ENCODE assay signal across 15 cellular contexts in genomic region chr1:23198373-23198772, GRCh38. TPM values are rescaled to one million over a fixed set of nuclear protein-coding genes. Genes with fewer than 3 reads are reported as not detected.
A peak's percentile ranks its signal among the peaks of the same experiment; 100 is the strongest.
DNase-seq lines count a peak whose midpoint lies in the region; ATAC-seq and TF ChIP-seq lines count a peak whose summit lies in the region.
"Had no signal": no experiment of that assay in that cellular context is flagged by ENCODE, and none has a peak within 500 bp of the region (broad histone marks: within the 10 kb centered on the region; RNA-seq: fewer than 3 reads in every experiment).

No MANE protein-coding gene starts in this region.

- no peaks in the 10 kb centered on the region for H3K9me3 Mint-ChIP-seq in chondrocyte (ENCODE audit: low read depth)
- H3K9me3 Mint-ChIP-seq in immature natural killer cell = no peaks in the 10 kb centered on the region
- H3K9me3 Mint-ChIP-seq: activated naive CD4-positive, alpha-beta T cell treated with anti-CD3 and anti-CD28 coated beads for 36 hours; neural crest cell had no signal

- H3K4me1 Mint-ChIP-seq in chondrocyte (ENCODE audit: low read depth) (peaks cover 57% of the 10 kb centered on the region), immature natural killer cell (no peaks in the 10 kb centered on the region)

- in situ Hi-C loops in HAP-1 (cut with MboI; ENCODE audit: low sequenced_read_pairs) = no loop called here

- no peak overlapping the region for H3K4me3 Mint-ChIP-seq in chondrocyte (ENCODE audit: unreplicated experiment)
- H3K4me3 Mint-ChIP-seq in immature natural killer cell = no peak overlapping the region
- H3K4me3 Mint-ChIP-seq: activated naive CD4-positive, alpha-beta T cell treated with anti-CD3 and anti-CD28 coated beads for 36 hours; neural crest cell had no signal

- H3K36me3 Mint-ChIP-seq in chondrocyte (ENCODE audit: low read depth) (no peaks in the 10 kb centered on the region), immature natural killer cell (no peaks in the 10 kb centered on the region)

- ATAC-seq in GM21717 (IDR thresholded peaks at IDR 0.05; ENCODE audit: unreplicated experiment) (no peak), HG02642 (IDR thresholded peaks at IDR 0.05; ENCODE audit: poor library complexity, unreplicated experiment) (no peak)

- H3K9me3 ChIP-seq in HAP-1 = no peaks in the 10 kb centered on the region

- H3K4me1 ChIP-seq in HAP-1 = no peaks in the 10 kb centered on the region

- no peaks in the 10 kb centered on the region for H3K27me3 ChIP-seq in HAP-1 (ENCODE audit: low read depth)

- DNase-seq in Daoy (ENCODE audit: low read depth) (peak; percentile 83), NCI-H460 (ENCODE audit: extremely low read depth, low read depth) (peak; percentile 64), chondrocyte (ENCODE audit: low spot score) (no peak), non-pigmented ciliary epithelial cell (ENCODE audit: low read depth) (peak; percentile 89), immature natural killer cell (no peak), HAP-1 (ENCODE audit: low spot score in 2 of 2) (no peak)
- DNase-seq: activated CD4-positive, alpha-beta T cell treated with anti-CD3 and anti-CD28 coated beads, Interleukin-2, amount 50 U/mL, for 4 hours; activated naive CD4-positive, alpha-beta T cell treated with anti-CD3 and anti-CD28 coated beads for 36 hours; effector memory CD4-positive, alpha-beta T cell; Kasumi-1; NCI-H526 treated with DMSO at 0.1 percent for 48 hours; T-helper 1 cell had no signal

- H3K27ac Mint-ChIP-seq in chondrocyte (ENCODE audit: unreplicated experiment) (peak overlapping the region; percentile 100), immature natural killer cell (no peak overlapping the region)
- H3K27ac Mint-ChIP-seq: activated naive CD4-positive, alpha-beta T cell treated with anti-CD3 and anti-CD28 coated beads for 36 hours had no signal

- no peaks in the 10 kb centered on the region for H3K36me3 ChIP-seq in HAP-1 (replicated peaks)

- no peaks in the 10 kb centered on the region for H3K27me3 Mint-ChIP-seq in chondrocyte (ENCODE audit: low read depth)
- H3K27me3 Mint-ChIP-seq in immature natural killer cell (ENCODE audit: low read depth in 3 of 3) = peaks cover 0 to 7% (median 2%) of the 10 kb centered on the region in 3 donors

- peak; percentile 62 for TF ChIP-seq CTCF in chondrocyte (IDR thresholded peaks at IDR 0.05)

- no peak overlapping the region for H3K4me3 ChIP-seq in HAP-1

RNA-seq across cellular contexts. Expression of gene HTR1D, which starts 18.9 kb away (rescaled TPM):
- 3.1 and 5.0 TPM in 2 replicates for total RNA-seq in Daoy (2014; rRNA removed; shearing (Covaris generic))
- 3.6 and 3.7 TPM in 2 replicates for total RNA-seq in NCI-H460 (2014; rRNA removed; shearing (Covaris generic))
- polyA plus RNA-seq in NCI-H460 (2014; cell fraction: nucleus; rRNA removed) = 0.04 and 1.7 TPM in 2 replicates
- total RNA-seq in chondrocyte = 2.1 to 3.7 TPM (median 2.3 TPM) in 3 replicates
- polyA plus RNA-seq in immature natural killer cell = not detected
- total RNA-seq: activated naive CD4-positive, alpha-beta T cell treated with anti-CD3 and anti-CD28 coated beads for 36 hours; neural crest cell had no signal

RNA-seq across cellular contexts. Expression of gene LUZP1, which starts 29.7 kb away (rescaled TPM):
- 24.3 and 30.2 TPM in 2 replicates for total RNA-seq in Daoy (2014; rRNA removed; shearing (Covaris generic))
- total RNA-seq in NCI-H460 (2014; rRNA removed; shearing (Covaris generic)) = 8.8 and 11.7 TPM in 2 replicates
- 3.3 and 6.0 TPM in 2 replicates for polyA plus RNA-seq in NCI-H460 (2014; cell fraction: nucleus; rRNA removed)
- 55.5 to 67.7 TPM (median 58.0 TPM) in 3 replicates for total RNA-seq in chondrocyte
- 10 to 100 TPM in 2 of 3 donors, 1 to 10 TPM in 1; 9.8 to 35.5 (median 13.8) TPM for polyA plus RNA-seq in immature natural killer cell

Comparison
In these comparisons a context has a peak if more than half of its experiments do, and no peak if none do; other contexts are left out.
1. DNase-seq: peak in Daoy (single experiment), NCI-H460 (single experiment) and non-pigmented ciliary epithelial cell (single experiment); none in chondrocyte (single experiment), immature natural killer cell (0 of 3) and HAP-1 (0 of 2).